In genomic region chr1:214492405-214493075, GRCh38 we compare ENCODE assay signal across 18 cellular contexts. TPM values are rescaled to one million over a fixed set of nuclear protein-coding genes. Genes with fewer than 3 reads are reported as not detected.
A peak's percentile ranks its signal among the peaks of the same experiment; 100 is the strongest.
DNase-seq lines count a peak whose midpoint lies in the region; ATAC-seq, FAIRE-seq and TF ChIP-seq lines count a peak whose summit lies in the region.
"Had no signal": no experiment of that assay in that cellular context is flagged by ENCODE, and none has a peak within 500 bp of the region (broad histone marks: within the 10 kb centered on the region; RNA-seq: fewer than 3 reads in every experiment).

No MANE protein-coding gene starts in this region.

- no peaks in the 10 kb centered on the region for H3K36me3 ChIP-seq in psoas muscle (ENCODE audit: insufficient read depth in 1 of 2, low read depth in 1 of 2)
- H3K36me3 ChIP-seq: breast epithelium had no signal

- no peaks in the 10 kb centered on the region for H3K27me3 ChIP-seq in psoas muscle (ENCODE audit: insufficient read depth in 3 of 3, low read length in 2 of 3)
- H3K27me3 ChIP-seq: breast epithelium had no signal

- H3K4me3 ChIP-seq in fibroblast of pulmonary artery (replicated peaks; ENCODE audit: low read depth, low read length) (no peak overlapping the region), psoas muscle (no peak overlapping the region)
- H3K4me3 ChIP-seq: breast epithelium had no signal

- TF ChIP-seq CTCF in fibroblast of pulmonary artery (IDR thresholded peaks at IDR 0.05; ENCODE audit: low read length, missing control alignments) (no peak), psoas muscle (IDR thresholded peaks at IDR 0.05) (no peak)

- DNase-seq in AG20443 (ENCODE audit: low spot score) (peak; percentile 19), RCC 7860 (ENCODE audit: low spot score) (peak; percentile 33), fibroblast of pulmonary artery (ENCODE audit: low read depth) (peak; percentile 49), psoas muscle (peak in 1 of 2 donors; percentile 43), NCI-H69 (lab: John Stamatoyannopoulos, UW) (no peak), NCI-H187 treated with DMSO at 0.1 percent for 48 hours (lab: John Stamatoyannopoulos, UW) (no peak), caudate nucleus (lab: John Stamatoyannopoulos, UW) (no peak), EL (no peak)
- DNase-seq: activated CD4-positive, alpha-beta T cell treated with anti-CD3 and anti-CD28 coated beads, Interleukin-2, amount 10 ng/mL, durations not matched to agents 7 days and 5 days; activated naive CD4-positive, alpha-beta T cell treated with anti-CD3 and anti-CD28 coated beads for 36 hours; activated T-cell treated with anti-CD3 and anti-CD28 coated beads for 4 hours; Calu3; NCI-H2029; NCI-H524 had no signal

- no peak for FAIRE-seq in RCC 7860 (lab: Jason Lieb, UNC)

- intact Hi-C loops in psoas muscle (cut with DNase I): loop anchor here in 1 of 2 donors (10.0 kb wide), 1 partner anchor 108 kb away; no protein-coding TSS in a partner anchor

- no peaks in the 10 kb centered on the region for H3K9me3 ChIP-seq in psoas muscle
- H3K9me3 ChIP-seq: breast epithelium had no signal

- H3K4me1 ChIP-seq in psoas muscle: peaks cover 60% of the 10 kb centered on the region
- H3K4me1 ChIP-seq: breast epithelium had no signal

- 29 to 41% (median 37%) methylated on average over 9 of the region's 9 CpGs for whole genome bisulfite sequencing in psoas muscle, 3 donors

- peak; percentile 66 to 69 (median 68) for ATAC-seq in psoas muscle
- ATAC-seq: natural killer cell treated with Interleukin-12 subunit alpha and Interleukin-12 subunit beta and Interleukin-15 and Interleukin-18, amount 100 ng/mL, for 72 hours; SK-N-SH treated with all-trans-retinoic acid at 6 μM for 48 hours had no signal

- H3K27ac ChIP-seq in psoas muscle: peak overlapping the region; percentile 79
- no peak overlapping the region for H3K27ac ChIP-seq in caudate nucleus (ENCODE audit: low read depth, low read length)

RNA-seq across cellular contexts. Expression of gene PTPN14, which starts 58.9 kb away (rescaled TPM):
- total RNA-seq in psoas muscle: 100 to 1,000 TPM in 1 of 4 donors, 10 to 100 TPM in 3; 50.8 to 106 (median 63.3) TPM
- polyA plus RNA-seq in psoas muscle: 10 to 100 TPM in 1 of 3 donors, 1 to 10 TPM in 2; 7.2 to 27.9 (median 9.1) TPM
- total RNA-seq: OCI-LY7 had no signal

Comparison
In these comparisons a context has a peak if more than half of its experiments do, and no peak if none do; other contexts are left out.
1. DNase-seq: peak in AG20443 (single experiment), RCC 7860 (single experiment) and fibroblast of pulmonary artery (single experiment); none in NCI-H69 (single experiment), NCI-H187 treated with DMSO at 0.1 percent for 48 hours (single experiment), caudate nucleus (0 of 61) and EL (single experiment).